In genomic region chr10:30172096-30172495, GRCh38 we compare ENCODE assay signal across 18 cellular contexts.
DNase-seq lines count a peak whose midpoint lies in the region; ATAC-seq and TF ChIP-seq lines count a peak whose summit lies in the region.
"Had no signal": no experiment of that assay in that cellular context is flagged by ENCODE, and none has a peak within 500 bp of the region (broad histone marks: within the 10 kb centered on the region; RNA-seq: fewer than 3 reads in every experiment).

No MANE protein-coding gene starts in this region.

- no peak overlapping the region for H3K4me3 ChIP-seq in HEK293 (ENCODE audit: low read depth, low read length)
- no peak overlapping the region for H3K4me3 ChIP-seq in SJSA1
- no peak overlapping the region for H3K4me3 ChIP-seq in esophagus muscularis mucosa
- no peak overlapping the region for H3K4me3 ChIP-seq in smooth muscle cell
- H3K4me3 ChIP-seq: GM23338 had no signal

- H2AFZ ChIP-seq in smooth muscle cell (ENCODE audit: low read depth): no peak overlapping the region
- H2AFZ ChIP-seq: GM23338 had no signal

- H3K27me3 ChIP-seq in SJSA1 (replicated peaks): no peaks in the 10 kb centered on the region
- H3K27me3 ChIP-seq in esophagus muscularis mucosa: no peaks in the 10 kb centered on the region
- no peaks in the 10 kb centered on the region for H3K27me3 ChIP-seq in smooth muscle cell (ENCODE audit: low read depth)

- no peak for DNase-seq in SJSA1 (ENCODE audit: low read depth in 1 of 2, low spot score in 2 of 2)
- peak; percentile 8 for DNase-seq in esophagus muscularis mucosa (ENCODE audit: extremely low spot score)
- no peak for DNase-seq in smooth muscle cell (lab: John Stamatoyannopoulos, UW; ENCODE audit: unreplicated experiment)
- no peak for DNase-seq in NK-92 (lab: John Stamatoyannopoulos, UW; ENCODE audit: unreplicated experiment)
- DNase-seq in AG20443 (ENCODE audit: low spot score): no peak
- DNase-seq: ACHN; AML-193; CD4-positive, alpha-beta T cell; DMS153; DMS79; GDM1; HCEC 1CT; HFFc6 had no signal

- ATAC-seq in HG03139 (IDR thresholded peaks at IDR 0.05; ENCODE audit: unreplicated experiment): no peak
- ATAC-seq: GM23338, HepG2 had no signal

- POLR2A ChIA-PET in HEK293 (lab: Yijun Ruan, JAX): no interaction called here

- no peak for TF ChIP-seq CTCF in HEK293 (tag by site-specific recombination; IDR thresholded peaks at IDR 0.05)
- no peak for TF ChIP-seq CTCF in esophagus muscularis mucosa (IDR thresholded peaks at IDR 0.05)
- no peak for TF ChIP-seq CTCF in smooth muscle cell (IDR thresholded peaks at IDR 0.05; ENCODE audit: borderline replicate concordance, insufficient read depth, poor library complexity, severe bottlenecking)

- no peaks in the 10 kb centered on the region for H3K9me3 ChIP-seq in HEK293 (ENCODE audit: control insufficient read depth, insufficient read depth, low read depth, low read length)
- H3K9me3 ChIP-seq in SJSA1 (replicated peaks): no peaks in the 10 kb centered on the region
- no peaks in the 10 kb centered on the region for H3K9me3 ChIP-seq in esophagus muscularis mucosa
- no peaks in the 10 kb centered on the region for H3K9me3 ChIP-seq in smooth muscle cell (replicated peaks; ENCODE audit: low read depth)

- TF ChIP-seq EP300 in esophagus muscularis mucosa (IDR thresholded peaks at IDR 0.05): no peak

- no peak overlapping the region for H3K27ac ChIP-seq in HEK293 (ENCODE audit: extremely low read depth, low read depth, low read length)
- H3K27ac ChIP-seq in SJSA1: peak overlapping the region; percentile 5; the same call in 1 of the 2 replicates
- no peak overlapping the region for H3K27ac ChIP-seq in esophagus muscularis mucosa (replicated peaks in 1 of 4)
- no peak overlapping the region for H3K27ac ChIP-seq in smooth muscle cell (ENCODE audit: low read depth)
- H3K27ac ChIP-seq: C4-2B had no signal

- intact Hi-C loops in esophagus muscularis mucosa (cut with DNase I): no loop called here

- TF ChIP-seq POLR2A in esophagus muscularis mucosa (IDR thresholded peaks at IDR 0.05; ENCODE audit: low read depth): no peak

- WGBS in esophagus muscularis mucosa: 88% methylated on average over 4 of the region's 4 CpGs
- 30% methylated on average over 4 of the region's 4 CpGs for WGBS in smooth muscle cell (ENCODE audit: low lambda C conversion rate)

- H3K4me2 ChIP-seq in smooth muscle cell: peak overlapping the region; percentile 24
- H3K4me2 ChIP-seq: GM23338 had no signal

- CTCF ChIA-PET in HEK293 (lab: Yijun Ruan, JAX): interaction anchor here (1.3 kb wide), 1 partner anchor 174 kb away, joined by 4 read pairs; no protein-coding TSS in a partner anchor

- no peaks in the 10 kb centered on the region for H4K20me1 ChIP-seq in smooth muscle cell (ENCODE audit: low read depth)

- H3K4me1 ChIP-seq in HEK293 (ENCODE audit: control insufficient read depth, insufficient read depth, low read length) (no peaks in the 10 kb centered on the region), SJSA1 (replicated peaks) (peaks cover 52% of the 10 kb centered on the region), esophagus muscularis mucosa (peaks cover 0 to 8% (median 4%) of the 10 kb centered on the region in 4 donors), smooth muscle cell (ENCODE audit: low read depth) (no peaks in the 10 kb centered on the region)

- no peak overlapping the region for H3K9ac ChIP-seq in smooth muscle cell (ENCODE audit: low read depth)

- no peaks in the 10 kb centered on the region for H3F3A ChIP-seq in smooth muscle cell (ENCODE audit: low read depth)

- H3K36me3 ChIP-seq in HEK293 (ENCODE audit: control insufficient read depth in 2 of 2, insufficient read depth in 1 of 2, low read length in 2 of 2) (no peaks in the 10 kb centered on the region), SJSA1 (no peaks in the 10 kb centered on the region), esophagus muscularis mucosa (no peaks in the 10 kb centered on the region), smooth muscle cell (ENCODE audit: low read depth) (no peaks in the 10 kb centered on the region)

- H3K79me2 ChIP-seq in smooth muscle cell (ENCODE audit: low read depth): no peaks in the 10 kb centered on the region

TF ChIP-seq in HEK293, 187 proteins besides CTCF, POLR2A, EP300 and RAD21:
- TF ChIP-seq ZNF274 (IDR thresholded peaks at IDR 0.05; ENCODE audit: low read length) (no peak), ZNF274 (tag by site-specific recombination; IDR thresholded peaks at IDR 0.05; ENCODE audit: borderline replicate concordance) (no peak), ZNF777 (tag by site-specific recombination; IDR thresholded peaks at IDR 0.05; ENCODE audit: borderline replicate concordance) (no peak), SCRT2 (tag by site-specific recombination; IDR thresholded peaks at IDR 0.05) (0 out of 2 replicates have a peak, but pooled peaks have one; percentile 21)
